ENCODE assay signal across 1 cellular context in genomic region chr17:30645875-30646274, GRCh38.
TF ChIP-seq lines count a peak whose summit lies in the region.

No MANE protein-coding gene starts in this region.

TF ChIP-seq in H1, 55 proteins besides CTCF, POLR2A, EP300 and RAD21:
- TF ChIP-seq USF2 (IDR thresholded peaks at IDR 0.05; ENCODE audit: low read length): 0 out of 2 replicates have a peak, but pooled peaks have one; percentile 37
- TF ChIP-seq MAX (IDR thresholded peaks at IDR 0.05): peak; percentile 48; the same call in 1 of the 2 replicates
TF ChIP-seq in H1: peak in this region for 2; not testable (repeated sequence) for 53.
